In the genomic region with DNA sequence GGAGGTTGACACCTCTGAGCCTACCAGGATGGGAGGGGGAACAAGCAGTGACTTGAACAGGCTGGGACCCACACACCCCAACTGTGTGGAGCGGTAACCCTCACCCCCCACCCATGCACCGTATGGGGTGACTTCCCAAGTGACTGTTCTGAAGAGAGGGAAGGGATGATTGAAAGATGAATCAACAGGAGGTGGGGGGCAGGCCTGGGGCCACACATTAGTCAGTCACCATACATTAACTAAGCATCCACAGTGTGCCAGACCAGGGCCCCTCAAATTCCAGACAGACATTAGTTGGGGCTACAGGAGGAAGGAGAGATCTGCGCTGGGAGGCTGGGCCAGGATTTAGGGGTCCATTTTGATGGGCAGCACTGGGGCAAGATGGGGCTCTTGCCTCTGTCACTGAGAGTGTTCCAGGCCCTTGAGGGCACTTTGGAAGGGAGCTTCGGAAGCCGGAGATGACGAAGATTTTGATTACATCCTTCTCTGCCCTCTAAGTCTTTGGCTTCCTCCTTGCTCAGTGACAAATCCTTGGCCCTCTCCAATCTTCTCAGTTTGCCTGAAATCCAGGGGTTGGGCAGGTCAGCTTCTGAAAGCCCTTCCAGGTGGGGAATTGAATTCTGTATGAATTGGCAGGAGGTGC, we compare ENCODE assay signal across 1 cellular context.
TF ChIP-seq lines count a peak whose summit lies in the region.

No MANE protein-coding gene starts in this region.

TF ChIP-seq in endothelial cell of umbilical vein, 7 proteins besides CTCF, POLR2A, EP300 and RAD21:
- TF ChIP-seq FOS (IDR thresholded peaks at IDR 0.05; ENCODE audit: borderline replicate concordance, insufficient read depth, low read length) (peak; percentile 73), JUN (IDR thresholded peaks at IDR 0.05; ENCODE audit: borderline replicate concordance, insufficient read depth, insufficient read length, low read depth) (no peak), MYC (IDR thresholded peaks at IDR 0.05; ENCODE audit: low read depth, low read length) (no peak), GATA2 (IDR thresholded peaks at IDR 0.05; ENCODE audit: insufficient read depth, insufficient read length, low read depth, low read length) (no peak), POLR2AphosphoS5 (IDR thresholded peaks at IDR 0.05; ENCODE audit: insufficient read depth, low read depth, low read length) (peak; percentile 76), EZH2 (IDR thresholded peaks at IDR 0.05; ENCODE audit: borderline replicate concordance, low read depth, low read length, severe bottlenecking) (no peak)
- TF ChIP-seq, protein P1, sequence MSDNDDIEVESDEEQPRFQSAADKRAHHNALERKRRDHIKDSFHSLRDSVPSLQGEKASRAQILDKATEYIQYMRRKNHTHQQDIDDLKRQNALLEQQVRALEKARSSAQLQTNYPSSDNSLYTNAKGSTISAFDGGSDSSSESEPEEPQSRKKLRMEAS (IDR thresholded peaks at IDR 0.05; ENCODE audit: insufficient read depth, insufficient read length), result no peak
